21 cellular contexts compared by ENCODE assay signal in genomic region chr19:3319643-3320353, GRCh38. TPM values are rescaled to one million over a fixed set of nuclear protein-coding genes. Genes with fewer than 3 reads are reported as not detected.
DNase-seq lines count a peak whose midpoint lies in the region; ATAC-seq, FAIRE-seq and TF ChIP-seq lines count a peak whose summit lies in the region.
"Had no signal": no experiment of that assay in that cellular context is flagged by ENCODE, and none has a peak within 500 bp of the region (broad histone marks: within the 10 kb centered on the region; RNA-seq: fewer than 3 reads in every experiment).

No MANE protein-coding gene starts in this region.

- peaks cover 0 to 18% of the 10 kb centered on the region in 2 experiments; a peak in 3 of 5 replicates for H3K4me1 ChIP-seq in K562 (replicated peaks in 1 of 2; ENCODE audit: control insufficient read depth in 2 of 2, insufficient read depth in 2 of 2, low read length in 2 of 2)
- H3K4me1 ChIP-seq in kidney (ENCODE audit: control insufficient read depth in 1 of 2, insufficient read depth in 1 of 2, low read depth in 1 of 2, low read length in 2 of 2) = no peaks in the 10 kb centered on the region
- H3K4me1 ChIP-seq in smooth muscle cell (ENCODE audit: low read depth) = no peaks in the 10 kb centered on the region
- H3K4me1 ChIP-seq: gastroesophageal sphincter had no signal

- H3K36me3 ChIP-seq in K562 (ENCODE audit: control insufficient read depth, insufficient read depth, low read length) (no peaks in the 10 kb centered on the region), kidney (ENCODE audit: control insufficient read depth in 1 of 2, insufficient read depth in 2 of 2, low read length in 2 of 2) (no peaks in the 10 kb centered on the region), smooth muscle cell (ENCODE audit: low read depth) (no peaks in the 10 kb centered on the region)
- H3K36me3 ChIP-seq: gastroesophageal sphincter had no signal

- H3F3A ChIP-seq in smooth muscle cell (ENCODE audit: low read depth) = no peaks in the 10 kb centered on the region

- no peak for TF ChIP-seq EP300 in K562 (IDR thresholded peaks at IDR 0.05; ENCODE audit: low read length)

- H4K20me1 ChIP-seq in K562 (replicated peaks; ENCODE audit: control insufficient read depth, insufficient read depth, low read length) (peaks cover 5% of the 10 kb centered on the region; the same call in 1 of the 2 replicates), smooth muscle cell (ENCODE audit: low read depth) (no peaks in the 10 kb centered on the region)

- intact Hi-C loops in K562 (cut with micrococcal nuclease) (loop anchor here (10.0 kb wide), 1 partner anchor 385 kb away; the partner anchor contains the start of genes PIP5K1C and TJP3), kidney (cut with DNase I) (loop anchor here (10.0 kb wide), 1 partner anchor 155 kb away; no protein-coding TSS in a partner anchor)

- H3K4me3 ChIP-seq in K562 (no peak overlapping the region), kidney (ENCODE audit: low read length in 2 of 2) (no peak overlapping the region), smooth muscle cell (no peak overlapping the region)
- H3K4me3 ChIP-seq: gastroesophageal sphincter had no signal

- CTCF ChIA-PET in K562 (lab: Yijun Ruan, JAX; ENCODE audit: low intra/inter-chr PET ratio) = no interaction called here

- H3K79me2 ChIP-seq in K562 (ENCODE audit: control insufficient read depth, insufficient read depth, low read length) (no peaks in the 10 kb centered on the region), smooth muscle cell (ENCODE audit: low read depth) (no peaks in the 10 kb centered on the region)

- no peak overlapping the region for H3K9ac ChIP-seq in K562 (ENCODE audit: insufficient read depth in 1 of 2, low read depth in 2 of 2, low read length in 2 of 2)
- H3K9ac ChIP-seq in kidney (ENCODE audit: low read length in 2 of 2) = no peak overlapping the region
- no peak overlapping the region for H3K9ac ChIP-seq in smooth muscle cell (ENCODE audit: low read depth)

- H3K27ac ChIP-seq in K562 (ENCODE audit: extremely low read depth, low read depth, low read length) (no peak overlapping the region), kidney (ENCODE audit: low read depth in 2 of 2, low read length in 2 of 2) (no peak overlapping the region), smooth muscle cell (ENCODE audit: low read depth) (no peak overlapping the region)
- H3K27ac ChIP-seq: gastroesophageal sphincter had no signal

- FAIRE-seq in K562 (lab: Jason Lieb, UNC) (no peak), kidney (lab: Jason Lieb, UNC) (no peak)
- FAIRE-seq: small intestine had no signal

- TF ChIP-seq RAD21 in K562 (CRISPR knock-in tag; conservative IDR thresholded peaks at IDR 0.05 in 1 of 2, IDR thresholded peaks at IDR 0.05 in 1 of 2) = no peak

- ATAC-seq in K562 = no peak
- ATAC-seq: activated CD4-positive, alpha-beta T cell treated with anti-CD3 and anti-CD28 coated beads for 36 hours; gastroesophageal sphincter; stimulated activated naive B cell treated with anti-CD40 and anti-IgM and Interleukin-4, amounts not matched to agents 10 μg/mL and 1 μg/mL and 100 μg/mL, for 72 hours had no signal

- POLR2A ChIA-PET in K562 (lab: Yijun Ruan, JAX) = no interaction called here

- TF ChIP-seq CTCF in K562 (IDR thresholded peaks at IDR 0.05 in 2 of 3, conservative IDR thresholded peaks at IDR 0.05 in 1 of 3; ENCODE audit: insufficient read depth in 2 of 3, low read depth in 1 of 3, low read length in 3 of 3) (no peak), kidney (IDR thresholded peaks at IDR 0.05; ENCODE audit: borderline replicate concordance, extremely low read depth, insufficient read depth) (no peak), smooth muscle cell (IDR thresholded peaks at IDR 0.05; ENCODE audit: borderline replicate concordance, insufficient read depth, poor library complexity, severe bottlenecking) (no peak)

- no peaks in the 10 kb centered on the region; the same call in 1 of the 2 replicates for H3K9me3 ChIP-seq in K562 (replicated peaks; ENCODE audit: control insufficient read depth, insufficient read depth, low read depth, low read length)
- H3K9me3 ChIP-seq in kidney (ENCODE audit: control insufficient read depth in 1 of 2, low read length in 2 of 2) = no peaks in the 10 kb centered on the region
- H3K9me3 ChIP-seq in smooth muscle cell (replicated peaks; ENCODE audit: low read depth) = no peaks in the 10 kb centered on the region
- H3K9me3 ChIP-seq: gastroesophageal sphincter had no signal

- peaks cover 0 to 6% of the 10 kb centered on the region in 2 experiments; a peak in 3 of 5 replicates for H3K27me3 ChIP-seq in K562 (ENCODE audit: control insufficient read depth in 2 of 2, insufficient read depth in 2 of 2, low read length in 2 of 2)
- no peaks in the 10 kb centered on the region for H3K27me3 ChIP-seq in smooth muscle cell (ENCODE audit: low read depth)

- H2AFZ ChIP-seq in K562 (ENCODE audit: low read depth, low read length) (no peak overlapping the region), smooth muscle cell (ENCODE audit: low read depth) (no peak overlapping the region)

- no peaks in the 10 kb centered on the region for H3K9me1 ChIP-seq in K562 (ENCODE audit: control insufficient read depth, insufficient read depth, low read length)

- in situ Hi-C loops in K562 (cut with MboI) = loop anchor here (10.0 kb wide), 1 partner anchor 385 kb away; the partner anchor contains the start of genes PIP5K1C and TJP3

- DNase-seq in EH (ENCODE audit: low read depth) = peak; percentile 25
- DNase-seq in HK-2 (ENCODE audit: unreplicated experiment) = peak; percentile 56
- DNase-seq in K562 (ENCODE audit: extremely low read depth in 1 of 4, low spot score in 3 of 4) = no peak
- DNase-seq in kidney = peak; percentile 66
- no peak for DNase-seq in smooth muscle cell (lab: John Stamatoyannopoulos, UW; ENCODE audit: unreplicated experiment)
- no peak for DNase-seq in NK-92 (lab: John Stamatoyannopoulos, UW; ENCODE audit: unreplicated experiment)
- DNase-seq in NCI-H345 treated with DMSO at 0.1 percent for 48 hours (lab: John Stamatoyannopoulos, UW; ENCODE audit: unreplicated experiment) = no peak
- no peak for DNase-seq in globus pallidus (ENCODE audit: low spot score)
- DNase-seq: activated CD4-positive, alpha-beta T cell treated with anti-CD3 and anti-CD28 coated beads for 36 hours; activated naive CD4-positive, alpha-beta T cell treated with Interleukin-2 at 50 U/mL for 16 hours; activated T-cell treated with anti-CD3 and anti-CD28 coated beads, Interleukin-2, amount 50 U/mL, for 48 hours; DMS79 treated with DMSO at 0.1 percent for 48 hours; H9; KG1; mesenchymal stem cell; NCI-H2171 treated with DMSO at 0.1 percent for 48 hours; SHP77; small intestine; stimulated activated CD4-positive, alpha-beta T cell treated with anti-CD3 and anti-CD28 coated beads, Interleukin-2, amount 100 ng/mL, for 48 hours; stimulated activated naive B cell treated with anti-CD40 and anti-IgM and Interleukin-4, amounts not matched to agents 10 μg/mL and 1 μg/mL and 100 μg/mL, for 72 hours had no signal

- H3K4me2 ChIP-seq in K562 (ENCODE audit: insufficient read depth, low read length) = no peak overlapping the region
- H3K4me2 ChIP-seq in smooth muscle cell = no peak overlapping the region

- no TSS peak for BruUV-seq in K562 (replicated peaks; lab: Mats Ljungman, UMichigan)

- no peak for TF ChIP-seq POLR2A in K562 (conservative IDR thresholded peaks at IDR 0.05)

- 7% methylated on average over 18 of the region's 18 CpGs for WGBS in K562 (ENCODE audit: insufficient coverage, low coverage, missing lambda C conversion rate)
- WGBS in smooth muscle cell (ENCODE audit: low lambda C conversion rate) = 74% methylated on average over 18 of the region's 18 CpGs

TF ChIP-seq in K562, 482 proteins besides CTCF, POLR2A, EP300 and RAD21 (continues in another document):
- TF ChIP-seq SAP30 (IDR thresholded peaks at IDR 0.05; ENCODE audit: borderline replicate concordance, insufficient read depth, low read depth, low read length, poor library complexity, severe bottlenecking) = no peak
- TF ChIP-seq ASH1L (IDR thresholded peaks at IDR 0.05; ENCODE audit: borderline replicate concordance, low read depth, partially characterized antibody) = no peak
- no peak for TF ChIP-seq CHD4 (IDR thresholded peaks at IDR 0.05; ENCODE audit: insufficient read depth, insufficient replicate concordance, low read depth, low read length, poor library complexity, severe bottlenecking)

RNA-seq across cellular contexts. Expression of gene NFIC, which starts 46.6 kb away (rescaled TPM):
- 66.4 and 156 TPM in 2 replicates for total RNA-seq in K562 (2011; cell fraction: chromatin; rRNA removed; ENCODE audit: low replicate concordance)
- 56.2 and 56.5 TPM in 2 replicates for total RNA-seq in K562 (2011; cell fraction: nucleolus; rRNA removed)
- 46.9 and 54.0 TPM in 2 replicates for total RNA-seq in K562 (2011; cell fraction: nucleoplasm; rRNA removed)
- 14.1 and 15.7 TPM in 2 replicates for total RNA-seq in K562 (2014; rRNA removed)
- total RNA-seq in K562 (2014; rRNA removed; fragmentation: Illumina TruSeq; extraction: Trizol) = 3.0 and 3.7 TPM in 2 replicates
- 6.9 and 8.4 TPM in 2 replicates for total RNA-seq in K562 (2015; rRNA removed; fragmentation: Illumina TruSeq; extraction: Trizol)
- total RNA-seq in K562 (2021) = 57.3 and 62.1 TPM in 2 replicates
- polyA plus RNA-seq in K562 (2011; rRNA removed) = 2.0 and 2.9 TPM in 2 replicates
- 1.8 and 2.6 TPM in 2 replicates for polyA plus RNA-seq in K562 (2011; cell fraction: cytosol; rRNA removed)
- 13.2 and 19.2 TPM in 2 replicates for polyA plus RNA-seq in K562 (2011; cell fraction: nucleus; rRNA removed)
- polyA plus RNA-seq in K562 (2012) = 20.3 and 20.4 TPM in 2 replicates
- 17.2 and 26.2 TPM in 2 replicates for polyA plus RNA-seq in K562 (2014; fragmentation: Illumina TruSeq; extraction: Trizol)
- under 1 TPM; 0.71 to 0.99 TPM for polyA plus RNA-seq in K562 (2014; fragmentation: Nextera tagmentation; extraction: Ambion mirVana)
- 14.1 and 15.9 TPM in 2 replicates for polyA plus RNA-seq in K562 (2014; rRNA removed)
- polyA minus RNA-seq in K562 (2011; rRNA and poly(A)+ RNA removed) = 4.0 and 4.7 TPM in 2 replicates
- 14.5 and 19.9 TPM in 2 replicates for polyA minus RNA-seq in K562 (2011; cell fraction: cytosol; rRNA and poly(A)+ RNA removed)
- 16.6 and 19.5 TPM in 2 replicates for polyA minus RNA-seq in K562 (2011; cell fraction: nucleus; rRNA and poly(A)+ RNA removed)
- total RNA-seq in kidney = 173 TPM
- polyA plus RNA-seq in kidney (ENCODE audit: insufficient read depth, low read depth, low replicate concordance) = 20.3 TPM
- 7.9 and 8.6 TPM in 2 replicates for total RNA-seq in smooth muscle cell
- polyA plus RNA-seq in smooth muscle cell = 33.2 and 36.2 TPM in 2 replicates

Comparison
In these comparisons a context has a peak if more than half of its experiments do, and no peak if none do; other contexts are left out.
1. DNase-seq: peak in EH (single experiment), HK-2 (single experiment) and kidney (single experiment); none in K562 (0 of 4), smooth muscle cell (single experiment), NK-92 (single experiment), NCI-H345 treated with DMSO at 0.1 percent for 48 hours (single experiment) and globus pallidus (single experiment).